Comparison of ENCODE assay signal across 18 cellular contexts in the genomic region with DNA sequence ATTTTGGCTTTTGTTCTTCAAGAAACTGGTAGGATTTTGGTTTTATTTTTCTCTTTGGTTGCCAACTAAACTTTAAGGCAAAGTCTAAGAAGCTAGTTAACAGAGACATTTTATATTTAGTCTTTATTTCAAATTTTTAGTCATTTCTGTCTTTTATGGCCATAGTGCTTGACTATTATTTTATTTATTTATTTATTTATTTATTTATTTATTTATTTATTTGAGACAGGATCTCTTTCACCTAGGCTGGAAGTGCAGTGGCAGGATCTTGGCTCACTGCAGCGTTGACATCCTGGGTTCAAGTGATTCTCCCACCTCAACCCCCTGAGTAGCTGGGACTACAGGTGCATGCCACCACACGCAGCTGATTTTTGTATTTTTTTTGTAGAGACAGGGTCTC. TPM values are rescaled to one million over a fixed set of nuclear protein-coding genes. Genes with fewer than 3 reads are reported as not detected.
A peak's percentile ranks its signal among the peaks of the same experiment; 100 is the strongest.
DNase-seq lines count a peak whose midpoint lies in the region; ATAC-seq, FAIRE-seq and TF ChIP-seq lines count a peak whose summit lies in the region.
"Had no signal": no experiment of that assay in that cellular context is flagged by ENCODE, and none has a peak within 500 bp of the region (broad histone marks: within the 10 kb centered on the region; RNA-seq: fewer than 3 reads in every experiment).

No MANE protein-coding gene starts in this region.

- H3K9me3 Mint-ChIP-seq in activated T-cell treated with anti-CD3 and anti-CD28 coated beads, Interleukin-2, amount 50 U/mL, for 4 hours = no peaks in the 10 kb centered on the region
- no peaks in the 10 kb centered on the region for H3K9me3 Mint-ChIP-seq in osteocyte (ENCODE audit: unreplicated experiment)

- H3K4me1 Mint-ChIP-seq in activated T-cell treated with anti-CD3 and anti-CD28 coated beads, Interleukin-2, amount 50 U/mL, for 4 hours (ENCODE audit: low read depth) = peaks cover 34% of the 10 kb centered on the region
- peaks cover 30% of the 10 kb centered on the region for H3K4me1 Mint-ChIP-seq in osteocyte (ENCODE audit: unreplicated experiment)

- H3K9me3 ChIP-seq in Loucy (ENCODE audit: insufficient read depth, low read depth, low read length) (no peaks in the 10 kb centered on the region), GM12878 (replicated peaks; ENCODE audit: control insufficient read depth, insufficient read depth, low read length) (no peaks in the 10 kb centered on the region), spleen (no peaks in the 10 kb centered on the region)

- peaks cover 46% of the 10 kb centered on the region for H3K4me1 ChIP-seq in Loucy (ENCODE audit: insufficient read depth, low read length, poor library complexity, severe bottlenecking)
- H3K4me1 ChIP-seq in GM12878 (ENCODE audit: control insufficient read depth, insufficient read depth, low read length) = no peaks in the 10 kb centered on the region
- H3K4me1 ChIP-seq in spleen = peaks cover 26 to 85% (median 55%) of the 10 kb centered on the region in 6 donors

- H3K4me2 ChIP-seq in Loucy (ENCODE audit: low read depth, low read length, poor library complexity, severe bottlenecking) (peak overlapping the region; percentile 77), GM12878 (ENCODE audit: control insufficient read depth, insufficient read depth) (peak overlapping the region; percentile 82; the same call in 1 of the 2 replicates)

- H3K79me2 ChIP-seq in Loucy (ENCODE audit: insufficient read depth, low read length) (peaks cover 69% of the 10 kb centered on the region), GM12878 (ENCODE audit: control insufficient read depth, insufficient read depth, low read length) (peaks cover 60% of the 10 kb centered on the region)

- no peak for ATAC-seq in activated T-cell treated with anti-CD3 and anti-CD28 coated beads, Interleukin-2, amount 50 U/mL, for 4 hours
- ATAC-seq in GM12878 = no peak
- no peak for ATAC-seq in GM21786 (IDR thresholded peaks at IDR 0.05; ENCODE audit: unreplicated experiment)
- ATAC-seq: left ventricle myocardium superior had no signal

- H3K36me3 ChIP-seq in Loucy (ENCODE audit: insufficient read depth, low read length) (no peaks in the 10 kb centered on the region), GM12878 (ENCODE audit: control insufficient read depth in 2 of 2, insufficient read depth in 2 of 2, low read length in 1 of 2) (no peaks in the 10 kb centered on the region; a peak in 1 of 4 replicates), spleen (peaks cover 0 to 34% (median 2%) of the 10 kb centered on the region in 6 donors)

- TF ChIP-seq RAD21 in GM12878 (IDR thresholded peaks at IDR 0.05; ENCODE audit: insufficient read depth, low read depth, low read length) = no peak

- no peak for FAIRE-seq in GM12878 (lab: Jason Lieb, UNC)
- FAIRE-seq: G401.6, GM12891 had no signal

- POLR2A ChIA-PET in GM12878 (lab: Charles Lee) = interaction anchor here (1.0 kb wide), 1 partner anchor 13 kb away, joined by 3 read pairs; no protein-coding TSS in a partner anchor
- POLR2A ChIA-PET in HEK293T (lab: Yijun Ruan, JAX) = no interaction called here

- no peaks in the 10 kb centered on the region for H3K9me2 ChIP-seq in Loucy (replicated peaks; ENCODE audit: low read depth, low read length)

- CTCF ChIA-PET in GM12878 (lab: Yijun Ruan, JAX) (interaction anchor here (1.6 kb wide), 1 partner anchor 123 kb away, joined by 3 read pairs; no protein-coding TSS in a partner anchor), HEK293T (lab: Yijun Ruan, JAX) (interaction anchor here (0.7 kb wide), 1 partner anchor 32 kb away, joined by 3 read pairs; no protein-coding TSS in a partner anchor)

- BruUV-seq in GM12878 (replicated peaks; lab: Mats Ljungman, UMichigan) = no TSS peak

- TF ChIP-seq CTCF in Loucy (conservative IDR thresholded peaks at IDR 0.05; ENCODE audit: low read length) (no peak), GM12878 (IDR thresholded peaks at IDR 0.05 in 2 of 3, conservative IDR thresholded peaks at IDR 0.05 in 1 of 3; ENCODE audit: control insufficient read depth in 2 of 3, extremely low read depth in 1 of 3, insufficient read depth in 1 of 3, low read depth in 3 of 3, low read length in 3 of 3) (no peak), osteocyte (IDR thresholded peaks at IDR 0.05) (no peak), spleen (IDR thresholded peaks at IDR 0.05 in 8 of 11, conservative IDR thresholded peaks at IDR 0.05 in 3 of 11) (no peak)

- intact Hi-C loops in GM12878 (cut with micrococcal nuclease; ENCODE audit: unreplicated experiment) (loop anchor here (10.0 kb wide), 1 partner anchor 205 kb away; a partner anchor contains a TSS), spleen (cut with DNase I; ENCODE audit: low total_unique reads) (no loop called here)

- H3K27me3 Mint-ChIP-seq in activated T-cell treated with anti-CD3 and anti-CD28 coated beads, Interleukin-2, amount 50 U/mL, for 4 hours (ENCODE audit: low read depth) = no peaks in the 10 kb centered on the region
- H3K27me3 Mint-ChIP-seq in osteocyte (ENCODE audit: unreplicated experiment) = no peaks in the 10 kb centered on the region

- WGBS in GM12878 (ENCODE audit: insufficient coverage, insufficient replicate concordance, low lambda C conversion rate, missing lambda C conversion rate) = 95% methylated on average over 2 of the region's 2 CpGs
- WGBS in spleen, 5 donors = 92 to 97% (median 92%) methylated on average over 2 of the region's 2 CpGs

- H3K4me3 ChIP-seq in Loucy (ENCODE audit: low read length, poor library complexity, severe bottlenecking) (peak overlapping the region; percentile 94), GM12878 (peak overlapping the region; percentile 51), spleen (peak overlapping the region in 1 of 8 donors; percentile 18)

- RAD21 ChIA-PET in GM12878 (lab: Charles Lee; ENCODE audit: unreplicated experiment) = interaction anchor here (0.9 kb wide), 1 partner anchor 112 kb away, joined by 3 read pairs; no protein-coding TSS in a partner anchor

- H3K27ac ChIP-seq in GM12878 (ENCODE audit: control insufficient read depth, insufficient read depth) (no peak overlapping the region), spleen (no peak overlapping the region)

- peak overlapping the region; percentile 54 for H3K9ac ChIP-seq in Loucy (ENCODE audit: low read depth, low read length, poor library complexity, severe bottlenecking)
- no peak overlapping the region for H3K9ac ChIP-seq in GM12878 (ENCODE audit: control insufficient read depth, insufficient read depth, low read length)

- no peak overlapping the region for H3K27ac Mint-ChIP-seq in osteocyte (ENCODE audit: unreplicated experiment)

- TF ChIP-seq POLR2A in GM12878 (IDR thresholded peaks at IDR 0.05; ENCODE audit: low read depth, low read length) (no peak), spleen (IDR thresholded peaks at IDR 0.05) (no peak)

- H2AFZ ChIP-seq in Loucy (ENCODE audit: low read length) (no peak overlapping the region), GM12878 (ENCODE audit: control insufficient read depth, low read depth, low read length) (no peak overlapping the region)

- H3K27me3 ChIP-seq in Loucy (ENCODE audit: insufficient read depth, low read length, poor library complexity, severe bottlenecking) (no peaks in the 10 kb centered on the region), GM12878 (replicated peaks in 1 of 2; ENCODE audit: control insufficient read depth in 2 of 2, insufficient read depth in 2 of 2, low read length in 1 of 2) (no peaks in the 10 kb centered on the region), spleen (replicated peaks in 1 of 7) (no peaks in the 10 kb centered on the region)

- TF ChIP-seq EP300 in GM12878 (IDR thresholded peaks at IDR 0.05; ENCODE audit: borderline replicate concordance in 1 of 2, control insufficient read depth in 1 of 2, low read depth in 2 of 2, low read length in 2 of 2) = no peak

- DNase-seq in activated T-cell treated with anti-CD3 and anti-CD28 coated beads, Interleukin-2, amount 50 U/mL, for 4 hours = no peak
- DNase-seq in activated T-cell treated with anti-CD3 and anti-CD28 coated beads, Interleukin-2, amount 50 U/mL, for 48 hours = no peak
- DNase-seq in GM12878 (ENCODE audit: low read depth, low spot score) (no peak), osteocyte (ENCODE audit: extremely low spot score, unreplicated experiment) (no peak), HEK293T (ENCODE audit: extremely low spot score) (no peak), spleen (no peak)
- DNase-seq: Calu3, dermis blood vessel endothelial cell, erythroblast, left ventricle myocardium superior, NCI-H187 treated with DMSO at 0.1 percent for 48 hours, NCI-H446, retina, SHP77 had no signal

- H4K20me1 ChIP-seq in Loucy (ENCODE audit: insufficient read depth, low read length, poor library complexity, severe bottlenecking) = peaks cover 32% of the 10 kb centered on the region
- no peaks in the 10 kb centered on the region for H4K20me1 ChIP-seq in GM12878 (ENCODE audit: control insufficient read depth, insufficient read depth)

- H3F3A ChIP-seq in Loucy (ENCODE audit: low read depth) = no peaks in the 10 kb centered on the region

- H3K4me3 Mint-ChIP-seq in activated T-cell treated with anti-CD3 and anti-CD28 coated beads, Interleukin-2, amount 50 U/mL, for 4 hours = peak overlapping the region; percentile 46
- H3K4me3 Mint-ChIP-seq in osteocyte (ENCODE audit: unreplicated experiment) = peak overlapping the region; percentile 45

- H3K36me3 Mint-ChIP-seq in activated T-cell treated with anti-CD3 and anti-CD28 coated beads, Interleukin-2, amount 50 U/mL, for 4 hours (ENCODE audit: insufficient read depth) = peaks cover 4% of the 10 kb centered on the region
- peaks cover 6% of the 10 kb centered on the region for H3K36me3 Mint-ChIP-seq in osteocyte (ENCODE audit: unreplicated experiment)

- in situ Hi-C loops in GM12878 (cut with MboI) = no loop called here

- SMC1A ChIA-PET in GM12878 (lab: Charles Lee; ENCODE audit: uncharacterized antibody, unreplicated experiment) = interaction anchor here (0.9 to 1.7 kb wide), 4 partner anchors 15 to 74 kb away, joined by 3 to 5 read pairs (median 4); no protein-coding TSS in a partner anchor

RNA-seq across cellular contexts. Expression of a gene that starts 3.1 kb away (rescaled TPM):
- 10 to 100 TPM; 25.9 to 28.4 (median 27.6) TPM for total RNA-seq in activated T-cell treated with anti-CD3 and anti-CD28 coated beads, Interleukin-2, amount 50 U/mL, for 4 hours
- 350 and 393 TPM in 2 replicates for total RNA-seq in GM12878 (2013; cell fraction: nucleolus; rRNA removed)
- total RNA-seq in GM12878 (2014; rRNA removed) (23.8 and 24.9 TPM in 2 replicates), GM12878 (2014; rRNA removed; fragmentation: Illumina TruSeq; extraction: Trizol) (34.3 and 39.2 TPM in 2 replicates), GM12878 (2021) (28.7 and 32.4 TPM in 2 replicates), osteocyte (53.4 and 64.0 TPM in 2 replicates), spleen (100 to 1,000 TPM in 3 of 7 donors, 10 to 100 TPM in 4; 70.4 to 181 (median 95.3) TPM)
- 9.7 TPM for polyA plus RNA-seq in GM12878 (2011; ENCODE audit: low read depth)
- polyA plus RNA-seq in GM12878 (2011; rRNA removed) (22.9 and 31.9 TPM in 2 replicates), GM12878 (2014; fragmentation: Illumina TruSeq; extraction: Trizol) (27.1 and 34.6 TPM in 2 replicates), GM12878 (2014; fragmentation: Nextera tagmentation; extraction: Ambion mirVana) (1 to 10 TPM; 5.4 to 5.9 TPM), GM12878 (2014; rRNA removed) (16.9 and 17.9 TPM in 2 replicates), GM12878 (2016; fragmentation: Nextera tagmentation; extraction: Ambion mirVana) (10 to 100 TPM; 22.0 to 25.2 TPM), spleen (10 to 100 TPM; 10.8 to 14.2 (median 12.5) TPM)
- polyA plus RNA-seq in GM12878 (2011; cell fraction: cytosol; rRNA removed) = 5.5 and 10.3 TPM in 2 replicates
- polyA plus RNA-seq in GM12878 (2011; cell fraction: nucleus; rRNA removed) = 54.9 TPM in 2 replicates
- polyA plus RNA-seq in GM12878 (2012) = 15.3 and 21.1 TPM in 2 replicates
- 34.5 and 49.2 TPM in 2 replicates for polyA minus RNA-seq in GM12878 (2011; rRNA and poly(A)+ RNA removed)
- 9.1 and 14.2 TPM in 2 replicates for polyA minus RNA-seq in GM12878 (2011; cell fraction: cytosol; rRNA and poly(A)+ RNA removed)
- polyA minus RNA-seq in GM12878 (2011; cell fraction: nucleus; rRNA and poly(A)+ RNA removed) = 57.7 and 76.9 TPM in 2 replicates
